In the genomic region with DNA sequence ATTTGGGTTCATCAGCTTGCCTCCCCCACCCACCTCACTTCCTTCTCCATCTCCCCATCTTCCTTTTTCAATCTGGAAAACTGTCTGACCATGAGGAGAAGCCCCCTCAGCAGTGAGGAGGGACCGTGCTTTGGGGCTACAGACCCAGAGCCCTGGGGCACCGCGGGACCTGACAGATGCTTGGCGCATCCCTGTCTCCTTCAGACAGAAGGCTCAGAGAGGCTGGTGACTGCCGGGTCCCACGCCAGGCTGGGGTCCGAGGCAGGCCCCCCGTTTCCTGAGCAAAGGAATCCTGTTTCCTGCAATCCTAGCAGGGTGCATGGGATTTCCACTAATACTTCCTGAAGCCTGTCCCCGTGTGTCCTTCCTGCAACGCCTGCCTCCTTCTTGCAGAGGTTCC, we compare ENCODE assay signal across 22 cellular contexts.
DNase-seq lines count a peak whose midpoint lies in the region; ATAC-seq and TF ChIP-seq lines count a peak whose summit lies in the region.
"Had no signal": no experiment of that assay in that cellular context is flagged by ENCODE, and none has a peak within 500 bp of the region (broad histone marks: within the 10 kb centered on the region; RNA-seq: fewer than 3 reads in every experiment).

No MANE protein-coding gene starts in this region.

- peaks cover 11 to 37% (median 23%) of the 10 kb centered on the region in 4 donors for H3K4me1 Mint-ChIP-seq in CD4-positive, CD25-positive, alpha-beta regulatory T cell
- H3K4me1 Mint-ChIP-seq in activated B cell treated with CpG ODN at 0.5 μM for 24 hours (peaks cover 53% of the 10 kb centered on the region), naive B cell (peaks cover 29 to 53% (median 41%) of the 10 kb centered on the region in 3 donors)
- H3K4me1 Mint-ChIP-seq in stimulated activated naive B cell treated with anti-CD40 and anti-IgM and Interleukin-4, amounts not matched to agents 10 μg/mL and 1 μg/mL and 100 μg/mL, for 72 hours = peaks cover 37 to 53% of the 10 kb centered on the region in 2 donors

- no peak for TF ChIP-seq CTCF in activated B cell treated with CpG ODN at 0.5 μM for 24 hours (IDR thresholded peaks at IDR 0.05)

- peak overlapping the region in 1 of 4 donors; percentile 91 for H3K4me3 Mint-ChIP-seq in CD4-positive, CD25-positive, alpha-beta regulatory T cell
- H3K4me3 Mint-ChIP-seq in activated B cell treated with CpG ODN at 0.5 μM for 24 hours (no peak overlapping the region), naive B cell (no peak overlapping the region)
- H3K4me3 Mint-ChIP-seq in stimulated activated naive B cell treated with anti-CD40 and anti-IgM and Interleukin-4, amounts not matched to agents 10 μg/mL and 1 μg/mL and 100 μg/mL, for 72 hours = no peak overlapping the region

- peak overlapping the region; percentile 14 to 98 (median 31) for H3K27ac Mint-ChIP-seq in CD4-positive, CD25-positive, alpha-beta regulatory T cell
- peak overlapping the region; percentile 100 for H3K27ac Mint-ChIP-seq in activated B cell treated with CpG ODN at 0.5 μM for 24 hours
- H3K27ac Mint-ChIP-seq in naive B cell = peak overlapping the region; percentile 100
- peak overlapping the region; percentile 80 for H3K27ac Mint-ChIP-seq in stimulated activated naive B cell treated with anti-CD40 and anti-IgM and Interleukin-4, amounts not matched to agents 10 μg/mL and 1 μg/mL and 100 μg/mL, for 72 hours

- ATAC-seq in CD4-positive, CD25-positive, alpha-beta regulatory T cell (ENCODE audit: low read depth in 2 of 2) = no peak
- ATAC-seq in activated B cell treated with CpG ODN at 0.5 μM for 24 hours (ENCODE audit: low read depth) (no peak), naive B cell (ENCODE audit: low read depth in 2 of 2) (no peak), GM21786 (IDR thresholded peaks at IDR 0.05; ENCODE audit: unreplicated experiment) (no peak), GM19328 (IDR thresholded peaks at IDR 0.05; ENCODE audit: unreplicated experiment) (no peak)
- ATAC-seq in stimulated activated naive B cell treated with anti-CD40 and anti-IgM and Interleukin-4, amounts not matched to agents 10 μg/mL and 1 μg/mL and 100 μg/mL, for 72 hours (replicated peaks) = no peak
- ATAC-seq: A549 had no signal

- H3K36me3 Mint-ChIP-seq in CD4-positive, CD25-positive, alpha-beta regulatory T cell = no peaks in the 10 kb centered on the region
- no peaks in the 10 kb centered on the region for H3K36me3 Mint-ChIP-seq in activated B cell treated with CpG ODN at 0.5 μM for 24 hours (ENCODE audit: low read depth)
- H3K36me3 Mint-ChIP-seq in naive B cell = no peaks in the 10 kb centered on the region
- H3K36me3 Mint-ChIP-seq in stimulated activated naive B cell treated with anti-CD40 and anti-IgM and Interleukin-4, amounts not matched to agents 10 μg/mL and 1 μg/mL and 100 μg/mL, for 72 hours = peaks cover 5 to 7% of the 10 kb centered on the region in 2 donors

- H3K4me1 ChIP-seq in CD4-positive, CD25-positive, alpha-beta regulatory T cell (ENCODE audit: control insufficient read depth, insufficient read depth, low read length, poor library complexity, severe bottlenecking) = peaks cover 29% of the 10 kb centered on the region

- H3K9me3 Mint-ChIP-seq in CD4-positive, CD25-positive, alpha-beta regulatory T cell = peaks cover 0 to 5% (median 0%) of the 10 kb centered on the region in 7 donors
- H3K9me3 Mint-ChIP-seq in activated B cell treated with CpG ODN at 0.5 μM for 24 hours (no peaks in the 10 kb centered on the region), naive B cell (no peaks in the 10 kb centered on the region)
- no peaks in the 10 kb centered on the region for H3K9me3 Mint-ChIP-seq in stimulated activated naive B cell treated with anti-CD40 and anti-IgM and Interleukin-4, amounts not matched to agents 10 μg/mL and 1 μg/mL and 100 μg/mL, for 72 hours

- CTCF ChIA-PET in activated B cell treated with CpG ODN at 0.5 μM for 24 hours (lab: Charles Lee) = no interaction called here

- peak overlapping the region; percentile 95 for H3K27ac ChIP-seq in CD4-positive, CD25-positive, alpha-beta regulatory T cell (ENCODE audit: insufficient read depth, low read length, poor library complexity, severe bottlenecking)
- H3K27ac ChIP-seq: A549, C4-2B, SK-N-MC had no signal

- H3K27me3 ChIP-seq in CD4-positive, CD25-positive, alpha-beta regulatory T cell (ENCODE audit: control insufficient read depth, insufficient read depth, low read length) = no peaks in the 10 kb centered on the region
- H3K27me3 ChIP-seq: MG63, Peyer's patch had no signal

- H3K36me3 ChIP-seq in CD4-positive, CD25-positive, alpha-beta regulatory T cell (ENCODE audit: control insufficient read depth, insufficient read depth, low read length) = no peaks in the 10 kb centered on the region
- H3K36me3 ChIP-seq: Peyer's patch had no signal

- H3K4me3 ChIP-seq in CD4-positive, CD25-positive, alpha-beta regulatory T cell (ENCODE audit: low read depth, low read length) = no peak overlapping the region
- H3K4me3 ChIP-seq: A549, MG63, Peyer's patch, SK-N-MC had no signal

- no peaks in the 10 kb centered on the region for H3K9me3 ChIP-seq in CD4-positive, CD25-positive, alpha-beta regulatory T cell (ENCODE audit: control insufficient read depth in 2 of 2, low read length in 2 of 2)
- H3K9me3 ChIP-seq: A549, MG63, Peyer's patch had no signal

- POLR2A ChIA-PET in activated B cell treated with CpG ODN at 0.5 μM for 24 hours (lab: Charles Lee) = interaction anchor here (0.6 kb wide), 1 partner anchor 39 kb away, joined by 10 read pairs; no protein-coding TSS in a partner anchor

- intact Hi-C loops in activated B cell treated with CpG ODN at 0.5 μM for 24 hours (cut with micrococcal nuclease) = loop anchor here (2.0 to 10.0 kb wide), 3 partner anchors 221 to 1329 kb away; a partner anchor contains a TSS

- DNase-seq in CD4-positive, CD25-positive, alpha-beta regulatory T cell = no peak
- DNase-seq in activated B cell treated with CpG ODN at 0.5 μM for 24 hours (no peak), naive B cell (no peak), GOT3 (lab: John Stamatoyannopoulos, UW) (no peak)
- DNase-seq in stimulated activated naive B cell treated with anti-CD40 and anti-IgM and Interleukin-4, amounts not matched to agents 10 μg/mL and 1 μg/mL and 100 μg/mL, for 72 hours = no peak
- DNase-seq: DMS153, DND-41, H7, KG1, MG63, NCI-H1105 treated with DMSO at 0.1 percent for 48 hours, NCI-H2029, NCI-H446 treated with DMSO at 0.1 percent for 48 hours, NCI-H526, NCI-H82, Peyer's patch, SHP77 treated with DMSO at 0.1 percent for 48 hours had no signal

- H3K27me3 Mint-ChIP-seq in CD4-positive, CD25-positive, alpha-beta regulatory T cell = no peaks in the 10 kb centered on the region
- no peaks in the 10 kb centered on the region for H3K27me3 Mint-ChIP-seq in activated B cell treated with CpG ODN at 0.5 μM for 24 hours
- H3K27me3 Mint-ChIP-seq in naive B cell = no peaks in the 10 kb centered on the region
- H3K27me3 Mint-ChIP-seq in stimulated activated naive B cell treated with anti-CD40 and anti-IgM and Interleukin-4, amounts not matched to agents 10 μg/mL and 1 μg/mL and 100 μg/mL, for 72 hours = no peaks in the 10 kb centered on the region

Comparison
In these comparisons a context has a peak if more than half of its experiments do, and no peak if none do; other contexts are left out.
1. H3K27ac Mint-ChIP-seq: peak in every context shown above with its lines; median percentile 100 in activated B cell treated with CpG ODN at 0.5 μM for 24 hours; 100 in naive B cell; 80 in stimulated activated naive B cell treated with anti-CD40 and anti-IgM and Interleukin-4, amounts not matched to agents 10 μg/mL and 1 μg/mL and 100 μg/mL, for 72 hours; 31 in CD4-positive, CD25-positive, alpha-beta regulatory T cell.